19 cellular contexts compared by ENCODE assay signal in genomic region chr17:78678220-78678554, GRCh38.
DNase-seq lines count a peak whose midpoint lies in the region; ATAC-seq and TF ChIP-seq lines count a peak whose summit lies in the region.
"Had no signal": no experiment of that assay in that cellular context is flagged by ENCODE, and none has a peak within 500 bp of the region (broad histone marks: within the 10 kb centered on the region; RNA-seq: fewer than 3 reads in every experiment).

No MANE protein-coding gene starts in this region.

- no peaks in the 10 kb centered on the region for H3K9me3 Mint-ChIP-seq in activated naive CD8-positive, alpha-beta T cell treated with anti-CD3 and anti-CD28 coated beads for 36 hours
- H3K9me3 Mint-ChIP-seq in activated naive CD8-positive, alpha-beta T cell treated with anti-CD3 and anti-CD28 coated beads, Interleukin-2, amount 50 U/mL, for 24 hours: no peaks in the 10 kb centered on the region
- H3K9me3 Mint-ChIP-seq in stimulated activated naive B cell treated with anti-CD40 and anti-IgM and Interleukin-4, amounts not matched to agents 10 μg/mL and 1 μg/mL and 100 μg/mL, for 72 hours: no peaks in the 10 kb centered on the region
- H3K9me3 Mint-ChIP-seq: IgD-negative memory B cell had no signal

- H3K27ac Mint-ChIP-seq in activated naive CD8-positive, alpha-beta T cell treated with anti-CD3 and anti-CD28 coated beads for 36 hours: peak overlapping the region; percentile 42
- H3K27ac Mint-ChIP-seq in activated naive CD8-positive, alpha-beta T cell treated with anti-CD3 and anti-CD28 coated beads, Interleukin-2, amount 50 U/mL, for 24 hours: no peak overlapping the region
- peak overlapping the region; percentile 56 for H3K27ac Mint-ChIP-seq in stimulated activated naive B cell treated with anti-CD40 and anti-IgM and Interleukin-4, amounts not matched to agents 10 μg/mL and 1 μg/mL and 100 μg/mL, for 72 hours

- ATAC-seq in activated naive CD8-positive, alpha-beta T cell treated with anti-CD3 and anti-CD28 coated beads, Interleukin-2, amount 50 U/mL, for 24 hours: no peak
- no peak for ATAC-seq in stimulated activated naive B cell treated with anti-CD40 and anti-IgM and Interleukin-4, amounts not matched to agents 10 μg/mL and 1 μg/mL and 100 μg/mL, for 72 hours (replicated peaks)
- ATAC-seq in GM19023 (IDR thresholded peaks at IDR 0.05; ENCODE audit: unreplicated experiment): no peak
- no peak for ATAC-seq in GM21447 (IDR thresholded peaks at IDR 0.05; ENCODE audit: unreplicated experiment)

- no peak for TF ChIP-seq CTCF in RWPE1 (conservative IDR thresholded peaks at IDR 0.05; ENCODE audit: low read depth)

- no peaks in the 10 kb centered on the region for H3K27me3 Mint-ChIP-seq in activated naive CD8-positive, alpha-beta T cell treated with anti-CD3 and anti-CD28 coated beads for 36 hours
- H3K27me3 Mint-ChIP-seq in activated naive CD8-positive, alpha-beta T cell treated with anti-CD3 and anti-CD28 coated beads, Interleukin-2, amount 50 U/mL, for 24 hours: no peaks in the 10 kb centered on the region
- no peaks in the 10 kb centered on the region for H3K27me3 Mint-ChIP-seq in stimulated activated naive B cell treated with anti-CD40 and anti-IgM and Interleukin-4, amounts not matched to agents 10 μg/mL and 1 μg/mL and 100 μg/mL, for 72 hours
- H3K27me3 Mint-ChIP-seq: IgD-negative memory B cell had no signal

- H3K4me3 Mint-ChIP-seq in activated naive CD8-positive, alpha-beta T cell treated with anti-CD3 and anti-CD28 coated beads for 36 hours: no peak overlapping the region
- no peak overlapping the region for H3K4me3 Mint-ChIP-seq in activated naive CD8-positive, alpha-beta T cell treated with anti-CD3 and anti-CD28 coated beads, Interleukin-2, amount 50 U/mL, for 24 hours
- no peak overlapping the region for H3K4me3 Mint-ChIP-seq in stimulated activated naive B cell treated with anti-CD40 and anti-IgM and Interleukin-4, amounts not matched to agents 10 μg/mL and 1 μg/mL and 100 μg/mL, for 72 hours

- peak overlapping the region; percentile 98 for H3K27ac ChIP-seq in RWPE1
- H3K27ac ChIP-seq: BLaER1 treated with 17β-estradiol and CSF1 and Interleukin-3, amounts not matched to agents 10 nM and 100 nM had no signal

- peaks cover 10% of the 10 kb centered on the region for H3K36me3 Mint-ChIP-seq in activated naive CD8-positive, alpha-beta T cell treated with anti-CD3 and anti-CD28 coated beads for 36 hours
- H3K36me3 Mint-ChIP-seq in activated naive CD8-positive, alpha-beta T cell treated with anti-CD3 and anti-CD28 coated beads, Interleukin-2, amount 50 U/mL, for 24 hours (ENCODE audit: low read depth): peaks cover 17% of the 10 kb centered on the region
- peaks cover 80 to 86% of the 10 kb centered on the region in 2 donors for H3K36me3 Mint-ChIP-seq in stimulated activated naive B cell treated with anti-CD40 and anti-IgM and Interleukin-4, amounts not matched to agents 10 μg/mL and 1 μg/mL and 100 μg/mL, for 72 hours

- POLR2A ChIA-PET in RWPE1 (lab: Yijun Ruan, JAX; ENCODE audit: low non-redundant PET): no interaction called here

- no peak for DNase-seq in activated naive CD8-positive, alpha-beta T cell treated with anti-CD3 and anti-CD28 coated beads for 36 hours
- no peak for DNase-seq in activated naive CD8-positive, alpha-beta T cell treated with anti-CD3 and anti-CD28 coated beads, Interleukin-2, amount 50 U/mL, for 24 hours
- no peak for DNase-seq in RWPE1 (ENCODE audit: low spot score)
- peak; percentile 78 for DNase-seq in myocyte (ENCODE audit: low read depth)
- no peak for DNase-seq in stimulated activated naive B cell treated with anti-CD40 and anti-IgM and Interleukin-4, amounts not matched to agents 10 μg/mL and 1 μg/mL and 100 μg/mL, for 72 hours
- DNase-seq in stimulated activated CD4-positive, alpha-beta T cell treated with anti-CD3 and anti-CD28 coated beads, Interleukin-2, amount 100 ng/mL, for 24 hours: no peak
- DNase-seq: DMS79, Karpas-422, NCI-H1417 treated with DMSO at 0.1 percent for 48 hours, NCI-H1930, NCI-H226, NCI-H524, NCI-H82, OCI-M1, SHP77 had no signal

- CTCF ChIA-PET in RWPE1 (lab: Yijun Ruan, JAX): interaction anchor here (0.6 to 1.2 kb wide), 2 partner anchors 30 to 91 kb away, joined by 3 to 4 read pairs; no protein-coding TSS in a partner anchor

- peaks cover 8% of the 10 kb centered on the region for H3K4me1 Mint-ChIP-seq in activated naive CD8-positive, alpha-beta T cell treated with anti-CD3 and anti-CD28 coated beads for 36 hours
- H3K4me1 Mint-ChIP-seq in activated naive CD8-positive, alpha-beta T cell treated with anti-CD3 and anti-CD28 coated beads, Interleukin-2, amount 50 U/mL, for 24 hours: peaks cover 4% of the 10 kb centered on the region
- peaks cover 0 to under 1% of the 10 kb centered on the region in 2 donors for H3K4me1 Mint-ChIP-seq in stimulated activated naive B cell treated with anti-CD40 and anti-IgM and Interleukin-4, amounts not matched to agents 10 μg/mL and 1 μg/mL and 100 μg/mL, for 72 hours
